In the genomic region with DNA sequence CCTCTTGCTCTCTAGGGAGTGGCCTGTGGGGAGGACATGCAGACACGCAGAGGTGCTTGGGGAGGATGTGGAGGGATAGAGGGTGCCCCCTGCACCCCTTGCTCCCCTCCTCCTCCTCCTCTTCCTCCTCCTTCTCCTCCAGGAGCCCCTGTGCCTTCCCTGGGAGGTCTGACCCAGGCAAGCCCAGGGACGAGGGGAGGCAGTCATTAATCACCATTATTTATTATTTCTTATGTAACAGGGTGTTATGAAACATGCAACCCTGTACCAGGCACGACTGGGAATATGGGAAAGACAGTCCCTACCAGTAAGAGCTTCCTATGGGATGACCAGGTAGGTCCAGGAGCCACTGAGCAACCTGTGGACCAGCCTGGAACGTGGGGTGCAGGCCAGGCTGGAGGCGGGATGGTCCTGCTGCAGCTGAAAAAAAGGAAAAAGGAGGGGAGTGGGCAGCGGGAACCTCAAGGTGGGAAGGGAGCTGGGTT, we compare ENCODE assay signal across 1 cellular context.
TF ChIP-seq lines count a peak whose summit lies in the region.

No MANE protein-coding gene starts in this region.

TF ChIP-seq in HEK293T, 16 proteins besides CTCF, POLR2A, EP300 and RAD21 (continued from another document):
- TF ChIP-seq HDGF (IDR thresholded peaks at IDR 0.05; ENCODE audit: borderline replicate concordance) (no peak), CTBP1 (IDR thresholded peaks at IDR 0.05; ENCODE audit: borderline replicate concordance) (no peak)
